ENCODE assay signal across 9 cellular contexts in the genomic region with DNA sequence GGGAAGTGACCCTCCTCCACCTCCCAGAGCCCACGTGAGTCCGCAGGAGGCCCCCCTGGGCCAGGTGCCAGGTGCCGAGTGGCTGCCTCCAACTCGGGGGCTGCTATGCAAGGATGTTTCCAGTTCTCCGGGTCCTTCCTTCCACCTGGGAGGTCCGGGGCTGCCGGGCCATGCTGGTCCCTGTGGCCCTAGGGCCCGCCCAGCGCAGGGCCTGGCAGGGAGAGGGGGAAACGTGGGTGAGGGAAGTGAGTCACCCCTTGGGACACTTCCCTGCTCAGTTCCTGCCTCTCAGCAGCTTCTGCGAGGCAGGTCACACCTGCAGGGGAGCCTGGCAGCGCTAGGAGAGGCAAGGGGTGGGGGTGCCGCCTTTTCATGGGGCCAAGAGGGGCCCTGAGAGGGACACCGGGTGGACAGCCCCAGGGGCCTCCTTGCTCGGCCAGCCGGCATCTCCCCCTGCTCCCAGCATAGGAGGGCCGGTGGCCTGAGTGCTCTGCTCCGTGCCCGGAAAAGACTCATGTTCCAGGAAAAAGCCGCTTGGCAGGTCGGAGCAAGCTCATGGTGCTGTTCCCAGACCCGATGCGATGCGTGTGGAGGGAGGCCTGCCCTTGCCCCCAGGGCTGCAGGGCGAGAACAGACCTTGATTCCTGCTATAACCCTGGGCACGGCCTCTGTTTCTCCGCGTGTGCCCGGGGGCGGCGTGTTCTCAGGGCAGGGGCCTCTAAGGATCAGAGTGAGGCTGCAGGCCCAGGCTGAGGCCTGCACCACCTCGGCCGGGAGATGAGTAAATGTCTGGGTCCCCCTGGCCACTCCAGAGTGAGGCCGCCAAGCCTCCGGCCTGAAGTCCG. TPM values are rescaled to one million over a fixed set of nuclear protein-coding genes. Genes with fewer than 3 reads are reported as not detected.
DNase-seq lines count a peak whose midpoint lies in the region; ATAC-seq, FAIRE-seq and TF ChIP-seq lines count a peak whose summit lies in the region.
"Had no signal": no experiment of that assay in that cellular context is flagged by ENCODE, and none has a peak within 500 bp of the region (broad histone marks: within the 10 kb centered on the region; RNA-seq: fewer than 3 reads in every experiment).

No MANE protein-coding gene starts in this region.

- no peak overlapping the region for H3K4ac ChIP-seq in H1 (replicated peaks; ENCODE audit: insufficient read length, low read depth, low read length)

- H3K9me3 ChIP-seq in NT2/D1 (ENCODE audit: insufficient read depth, low read length) (no peaks in the 10 kb centered on the region), H1 (ENCODE audit: insufficient read depth in 2 of 2, low read depth in 1 of 2, low read length in 1 of 2) (no peaks in the 10 kb centered on the region; a peak in 1 of 4 replicates)

- H2AFZ ChIP-seq in H1 (ENCODE audit: low read length) = no peak overlapping the region

- H2BK5ac ChIP-seq in H1 (ENCODE audit: low read depth, low read length) = no peak overlapping the region

- H3K23me2 ChIP-seq in H1 (ENCODE audit: low read depth, low read length) = no peaks in the 10 kb centered on the region

- H3K9ac ChIP-seq in NT2/D1 (ENCODE audit: insufficient read length, low read depth) (peak overlapping the region; percentile 42), H1 (replicated peaks in 1 of 4; ENCODE audit: extremely low read depth in 1 of 4, low read depth in 3 of 4, low read length in 3 of 4) (no peak overlapping the region)

- no peak overlapping the region for H2BK15ac ChIP-seq in H1 (ENCODE audit: low read length)

- H2BK120ac ChIP-seq in H1 (replicated peaks; ENCODE audit: low read depth, low read length) = no peak overlapping the region

- H3K27me3 ChIP-seq in NT2/D1 (ENCODE audit: insufficient read depth, insufficient read length) (no peaks in the 10 kb centered on the region), H1 (replicated peaks in 1 of 4; ENCODE audit: control insufficient read depth in 3 of 4, extremely low read depth in 1 of 4, insufficient read depth in 3 of 4, low read length in 3 of 4) (no peaks in the 10 kb centered on the region)

- CTCF ChIA-PET in H1 (lab: Charles Lee; ENCODE audit: partially characterized antibody) = interaction anchor here (0.6 to 5.8 kb wide), 44 partner anchors 9 to 475 kb away, joined by 3 to 147 read pairs (median 6); no protein-coding TSS in a partner anchor

- H4K5ac ChIP-seq in H1 (ENCODE audit: insufficient read length, low read depth, low read length) = no peak overlapping the region

- H2BK20ac ChIP-seq in H1 (ENCODE audit: low read length) = no peak overlapping the region

- H2AK5ac ChIP-seq in H1 (ENCODE audit: low read depth, low read length) = no peak overlapping the region

- H3K79me2 ChIP-seq in H1 (ENCODE audit: control insufficient read depth in 1 of 2, insufficient read depth in 2 of 2, low read length in 2 of 2) = no peaks in the 10 kb centered on the region

- H3K56ac ChIP-seq in H1 (replicated peaks; ENCODE audit: insufficient read length, low read depth, low read length) = no peak overlapping the region

- no peak for TF ChIP-seq CTCF in H1 (IDR thresholded peaks at IDR 0.05; ENCODE audit: control extremely low read depth in 1 of 3, insufficient read depth in 1 of 3, low read depth in 1 of 3, low read length in 3 of 3)

- no peak for FAIRE-seq in H1 (lab: Jason Lieb, UNC)

- POLR2A ChIA-PET in H1 (lab: Charles Lee; ENCODE audit: partially characterized antibody) = interaction anchor here (1.2 to 1.7 kb wide), 4 partner anchors 36 to 115 kb away, joined by 3 to 4 read pairs (median 4); no protein-coding TSS in a partner anchor

- H3K27ac ChIP-seq in H1 (ENCODE audit: low read depth, low read length) = no peak overlapping the region

- H3K4me1 ChIP-seq in NT2/D1 (ENCODE audit: insufficient read depth, insufficient read length) (peaks cover 18% of the 10 kb centered on the region), H1 (replicated peaks in 1 of 4; ENCODE audit: control insufficient read depth in 3 of 4, insufficient read depth in 4 of 4, low read length in 3 of 4) (no peaks in the 10 kb centered on the region)

- TF ChIP-seq POLR2A in H1 (IDR thresholded peaks at IDR 0.05; ENCODE audit: control extremely low read depth in 1 of 2, low read depth in 2 of 2, low read length in 2 of 2) = no peak

- no peak overlapping the region for H3K4me2 ChIP-seq in H1 (ENCODE audit: insufficient read depth in 1 of 2, low read depth in 2 of 2, low read length in 2 of 2)

- no peak overlapping the region for H3K23ac ChIP-seq in H1 (ENCODE audit: insufficient read length)

- H2BK12ac ChIP-seq in H1 (ENCODE audit: low read depth, low read length) = no peak overlapping the region

- TF ChIP-seq RAD21 in H1 (IDR thresholded peaks at IDR 0.05 in 1 of 2, conservative IDR thresholded peaks at IDR 0.05 in 1 of 2; ENCODE audit: low read depth in 2 of 2, low read length in 2 of 2) = no peak

- H4K20me1 ChIP-seq in H1 (replicated peaks in 1 of 2; ENCODE audit: control insufficient read depth in 1 of 2, insufficient read depth in 2 of 2, low read length in 2 of 2) = no peaks in the 10 kb centered on the region

- H4K8ac ChIP-seq in H1 (ENCODE audit: extremely low read depth, insufficient read depth, low read length) = peak overlapping the region; percentile 57

- 0 out of 2 replicates have a peak overlapping the region, but pooled peaks have one; percentile 51 for H3K18ac ChIP-seq in H1 (ENCODE audit: extremely low read depth, low read length)

- H3K14ac ChIP-seq in H1 (ENCODE audit: insufficient read length) = no peak overlapping the region

- ATAC-seq in GM21381 (IDR thresholded peaks at IDR 0.05; ENCODE audit: unreplicated experiment) = no peak

- 88% methylated on average over 36 of the region's 36 CpGs; no CpG with 5 or more reads in 1 of the 2 experiments for WGBS in H1 (ENCODE audit: extremely low coverage in 1 of 2, insufficient coverage in 1 of 2, insufficient read length in 1 of 2, insufficient replicate concordance in 2 of 2, low coverage in 1 of 2, low lambda C conversion rate in 2 of 2, missing lambda C conversion rate in 1 of 2), 2 experiments

- no peak overlapping the region for H4K91ac ChIP-seq in H1 (replicated peaks; ENCODE audit: insufficient read length, low read length)

- TF ChIP-seq EP300 in H1 (IDR thresholded peaks at IDR 0.05; ENCODE audit: borderline replicate concordance in 1 of 2, low read depth in 2 of 2, low read length in 2 of 2) = no peak

- H3K4me3 ChIP-seq in NT2/D1 (ENCODE audit: insufficient read length, low read depth) (no peak overlapping the region), H1 (ENCODE audit: extremely low read depth in 1 of 4, insufficient read depth in 2 of 4, low read depth in 3 of 4, low read length in 4 of 4) (no peak overlapping the region)

- DNase-seq in ELR (ENCODE audit: low read depth) = peak; percentile 91
- no peak for DNase-seq in NT2/D1 (ENCODE audit: low read depth, low spot score)
- DNase-seq in H1 (ENCODE audit: low read depth in 1 of 2, low spot score in 2 of 2) = no peak
- DNase-seq in myocyte (ENCODE audit: low read depth) = peak; percentile 72
- DNase-seq in NCI-H1436 treated with DMSO at 0.1 percent for 48 hours (lab: John Stamatoyannopoulos, UW) = no peak
- no peak for DNase-seq in T-helper 1 cell
- DNase-seq in activated CD4-positive, alpha-beta T cell treated with anti-CD3 and anti-CD28 coated beads for 4 hours = no peak

- H3K79me1 ChIP-seq in H1 (ENCODE audit: low read depth, low read length) = no peaks in the 10 kb centered on the region

- H3K36me3 ChIP-seq in NT2/D1 (ENCODE audit: insufficient read depth, insufficient read length, low read length) (no peaks in the 10 kb centered on the region), H1 (ENCODE audit: control insufficient read depth in 2 of 4, insufficient read depth in 4 of 4, low read length in 3 of 4) (no peaks in the 10 kb centered on the region)

TF ChIP-seq in H1, 55 proteins besides CTCF, POLR2A, EP300 and RAD21:
- no peak for TF ChIP-seq SUZ12 (IDR thresholded peaks at IDR 0.05; ENCODE audit: low read length)
- no peak for TF ChIP-seq SP2 (IDR thresholded peaks at IDR 0.05; ENCODE audit: low read length)
- TF ChIP-seq, protein P1, sequence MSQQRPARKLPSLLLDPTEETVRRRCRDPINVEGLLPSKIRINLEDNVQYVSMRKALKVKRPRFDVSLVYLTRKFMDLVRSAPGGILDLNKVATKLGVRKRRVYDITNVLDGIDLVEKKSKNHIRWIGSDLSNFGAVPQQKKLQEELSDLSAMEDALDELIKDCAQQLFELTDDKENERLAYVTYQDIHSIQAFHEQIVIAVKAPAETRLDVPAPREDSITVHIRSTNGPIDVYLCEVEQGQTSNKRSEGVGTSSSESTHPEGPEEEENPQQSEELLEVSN (IDR thresholded peaks at IDR 0.05) = no peak
- no peak for TF ChIP-seq ASH2L (IDR thresholded peaks at IDR 0.05; ENCODE audit: low read length)
- TF ChIP-seq BRCA1 (IDR thresholded peaks at IDR 0.05; ENCODE audit: low read depth, low read length) = no peak
- no peak for TF ChIP-seq CBX5 (IDR thresholded peaks at IDR 0.05; ENCODE audit: low read depth, low read length)
- TF ChIP-seq RNF2 (IDR thresholded peaks at IDR 0.05; ENCODE audit: borderline replicate concordance, low read depth, low read length, missing control alignments, poor library complexity, severe bottlenecking) = no peak
- TF ChIP-seq RBBP5 (IDR thresholded peaks at IDR 0.05; ENCODE audit: borderline replicate concordance, low read depth, low read length) = no peak

RNA-seq across cellular contexts. Expression of a gene that starts 30.3 kb away (rescaled TPM):
- total RNA-seq in H1 (2021; fragmentation: NEBNext Ultra II Directional; extraction: Animal tissue kit (Norgen Biotek cat#: 25700)) = 0.13 and 0.24 TPM in 2 replicates
- 0.14 and 0.24 TPM in 2 replicates for polyA plus RNA-seq in H1 (2011; rRNA removed)
- polyA plus RNA-seq in H1 (2011; cell fraction: cytosol; rRNA removed) = 0.12 TPM
- polyA plus RNA-seq in H1 (2011; cell fraction: nucleus; rRNA removed) = 0.27 TPM
- polyA plus RNA-seq in H1 (2012, experiment 1 of 2) = 0.14 to 0.46 TPM (median 0.23 TPM) in 4 replicates
- 0.29 TPM for polyA plus RNA-seq in H1 (2012, experiment 2 of 2)
- 0.08 TPM for polyA plus RNA-seq in H1 (2013, experiment 1 of 2)
- 0.13 TPM for polyA plus RNA-seq in H1 (2013, experiment 2 of 2)
- polyA minus RNA-seq in H1 (2011; rRNA and poly(A)+ RNA removed) = 0.16 and 0.17 TPM in 2 replicates
- polyA minus RNA-seq in H1 (2011; cell fraction: cytosol; rRNA and poly(A)+ RNA removed) = not detected
- 0.30 TPM for polyA minus RNA-seq in H1 (2011; cell fraction: nucleus; rRNA and poly(A)+ RNA removed)
- total RNA-seq in myocyte = not detected in 2 replicates
- polyA plus RNA-seq in myocyte (2012) = not detected
- total RNA-seq: mononuclear cell had no signal

Comparison
In these comparisons a context has a peak if more than half of its experiments do, and no peak if none do; other contexts are left out.
1. DNase-seq: peak in ELR (single experiment) and myocyte (single experiment); none in NT2/D1 (single experiment), H1 (0 of 2), NCI-H1436 treated with DMSO at 0.1 percent for 48 hours (single experiment), T-helper 1 cell (0 of 5) and activated CD4-positive, alpha-beta T cell treated with anti-CD3 and anti-CD28 coated beads for 4 hours (0 of 2).